14 cellular contexts compared by ENCODE assay signal in genomic region chr10:129025774-129026173, GRCh38.
DNase-seq lines count a peak whose midpoint lies in the region; ATAC-seq, FAIRE-seq and TF ChIP-seq lines count a peak whose summit lies in the region.
"Had no signal": no experiment of that assay in that cellular context is flagged by ENCODE, and none has a peak within 500 bp of the region (broad histone marks: within the 10 kb centered on the region; RNA-seq: fewer than 3 reads in every experiment).

No MANE protein-coding gene starts in this region.

- H3K23ac ChIP-seq in H1 (ENCODE audit: insufficient read length), result no peak overlapping the region

- DNase-seq in H7, result peak; percentile 48
- no peak for DNase-seq in H1 (ENCODE audit: low read depth in 1 of 2, low spot score in 2 of 2)
- DNase-seq in sciatic nerve (ENCODE audit: low spot score), result no peak
- DNase-seq in activated naive CD4-positive, alpha-beta T cell (lab: John Stamatoyannopoulos, UW), result no peak
- no peak for DNase-seq in PC-3
- DNase-seq: Caco-2, DND-41, GF-D8, IMR-90 had no signal

- peak overlapping the region; percentile 46; the same call in 1 of the 2 replicates for H2AFZ ChIP-seq in H1 (ENCODE audit: low read length)
- no peak overlapping the region for H2AFZ ChIP-seq in PC-3 (ENCODE audit: low read length)

- TF ChIP-seq CTCF in H1 (IDR thresholded peaks at IDR 0.05; ENCODE audit: control extremely low read depth in 1 of 3, insufficient read depth in 1 of 3, low read depth in 1 of 3, low read length in 3 of 3) (no peak), PC-3 (conservative IDR thresholded peaks at IDR 0.05; ENCODE audit: low read depth, low read length) (no peak)

- H3K4me2 ChIP-seq in H1 (ENCODE audit: insufficient read depth in 1 of 2, low read depth in 2 of 2, low read length in 2 of 2) (no peak overlapping the region), PC-3 (ENCODE audit: low read length) (no peak overlapping the region)
- H3K4me2 ChIP-seq: A549 had no signal

- H3K9ac ChIP-seq in H1 (replicated peaks in 1 of 4; ENCODE audit: extremely low read depth in 1 of 4, low read depth in 3 of 4, low read length in 3 of 4), result no peak overlapping the region
- no peak overlapping the region for H3K9ac ChIP-seq in PC-3 (ENCODE audit: low read length)

- H3K9me3 ChIP-seq in H1 (ENCODE audit: insufficient read depth in 2 of 2, low read depth in 1 of 2, low read length in 1 of 2), result no peaks in the 10 kb centered on the region
- H3K9me3 ChIP-seq in PC-3 (ENCODE audit: low read length), result no peaks in the 10 kb centered on the region
- H3K9me3 ChIP-seq: A549, Caco-2 had no signal

- H4K91ac ChIP-seq in H1 (replicated peaks; ENCODE audit: insufficient read length, low read length), result peak overlapping the region; percentile 52

- no peak overlapping the region for H4K5ac ChIP-seq in H1 (ENCODE audit: insufficient read length, low read depth, low read length)

- no peaks in the 10 kb centered on the region for H3K23me2 ChIP-seq in H1 (ENCODE audit: low read depth, low read length)

- H3K4ac ChIP-seq in H1 (replicated peaks; ENCODE audit: insufficient read length, low read depth, low read length), result no peak overlapping the region

- H2BK12ac ChIP-seq in H1 (ENCODE audit: low read depth, low read length), result 0 out of 2 replicates have a peak overlapping the region, but pooled peaks have one; percentile 19

- H4K8ac ChIP-seq in H1 (ENCODE audit: extremely low read depth, insufficient read depth, low read length), result peak overlapping the region; percentile 54; the same call in 1 of the 2 replicates

- CTCF ChIA-PET in H1 (lab: Charles Lee; ENCODE audit: partially characterized antibody), result no interaction called here
- CTCF ChIA-PET in PC-3 (lab: Charles Lee), result no interaction called here

- peak overlapping the region; percentile 60 for H3K18ac ChIP-seq in H1 (ENCODE audit: extremely low read depth, low read length)

- BruUV-seq in PC-3 (replicated peaks; lab: Mats Ljungman, UMichigan), result no TSS peak

- H2BK120ac ChIP-seq in H1 (replicated peaks; ENCODE audit: low read depth, low read length), result no peak overlapping the region

- no peaks in the 10 kb centered on the region for H3K27me3 ChIP-seq in H7 (ENCODE audit: control insufficient read depth, insufficient read depth, low read length)
- no peaks in the 10 kb centered on the region for H3K27me3 ChIP-seq in H1 (replicated peaks in 1 of 4; ENCODE audit: control insufficient read depth in 3 of 4, extremely low read depth in 1 of 4, insufficient read depth in 3 of 4, low read length in 3 of 4)
- peaks cover 40% of the 10 kb centered on the region for H3K27me3 ChIP-seq in PC-3 (ENCODE audit: low read length)

- H3K4me1 ChIP-seq in H1 (replicated peaks in 1 of 4; ENCODE audit: control insufficient read depth in 3 of 4, insufficient read depth in 4 of 4, low read length in 3 of 4), result peaks cover 0 to 12% (median 9%) of the 10 kb centered on the region in 4 experiments; a peak in 5 of 7 replicates
- no peaks in the 10 kb centered on the region for H3K4me1 ChIP-seq in PC-3 (ENCODE audit: insufficient read depth, low read length)
- H3K4me1 ChIP-seq: A549, Caco-2 had no signal

- H3K27ac ChIP-seq in H1 (ENCODE audit: low read depth, low read length) (no peak overlapping the region), PC-3 (ENCODE audit: low read length) (no peak overlapping the region)
- H3K27ac ChIP-seq: A549 had no signal

- H3K56ac ChIP-seq in H1 (replicated peaks; ENCODE audit: insufficient read length, low read depth, low read length), result no peak overlapping the region

- FAIRE-seq in H1 (lab: Jason Lieb, UNC), result no peak
- FAIRE-seq: A549, GM19239 had no signal

- no peak overlapping the region for H3K4me3 ChIP-seq in H7 (ENCODE audit: insufficient read depth, low read depth, low read length)
- H3K4me3 ChIP-seq in H1 (ENCODE audit: extremely low read depth in 1 of 4, insufficient read depth in 2 of 4, low read depth in 3 of 4, low read length in 4 of 4), result no peak overlapping the region
- no peak overlapping the region for H3K4me3 ChIP-seq in PC-3 (ENCODE audit: low read length)
- H3K4me3 ChIP-seq: A549 had no signal

- H2AK5ac ChIP-seq in H1 (ENCODE audit: low read depth, low read length), result no peak overlapping the region

- H3K79me2 ChIP-seq in H1 (ENCODE audit: control insufficient read depth in 1 of 2, insufficient read depth in 2 of 2, low read length in 2 of 2) (no peaks in the 10 kb centered on the region), PC-3 (ENCODE audit: low read length) (no peaks in the 10 kb centered on the region)

- intact Hi-C loops in sciatic nerve (cut with DNase I) (no loop called here), PC-3 (cut with micrococcal nuclease) (no loop called here)

- no peak for TF ChIP-seq EP300 in H1 (IDR thresholded peaks at IDR 0.05; ENCODE audit: borderline replicate concordance in 1 of 2, low read depth in 2 of 2, low read length in 2 of 2)

- no peak overlapping the region for H2BK20ac ChIP-seq in H1 (ENCODE audit: low read length)

- POLR2A ChIA-PET in H1 (lab: Charles Lee; ENCODE audit: partially characterized antibody), result no interaction called here
- POLR2A ChIA-PET in PC-3 (lab: Charles Lee; ENCODE audit: unreplicated experiment), result no interaction called here

- no peaks in the 10 kb centered on the region for H3K79me1 ChIP-seq in H1 (ENCODE audit: low read depth, low read length)

- peak; percentile 13 for ATAC-seq in sciatic nerve
- ATAC-seq in PC-3, result no peak
- ATAC-seq in HG02840 (IDR thresholded peaks at IDR 0.05; ENCODE audit: low FRiP score, unreplicated experiment), result no peak
- ATAC-seq in HG03520 (IDR thresholded peaks at IDR 0.05; ENCODE audit: unreplicated experiment), result no peak
- ATAC-seq: A549; CD8-positive, alpha-beta T cell had no signal

- no peaks in the 10 kb centered on the region for H3K9me2 ChIP-seq in PC-3 (replicated peaks; ENCODE audit: low read length)

- H3K14ac ChIP-seq in H1 (ENCODE audit: insufficient read length), result no peak overlapping the region

- H2BK15ac ChIP-seq in H1 (ENCODE audit: low read length), result no peak overlapping the region

- H3K36me3 ChIP-seq in H7 (replicated peaks; ENCODE audit: control insufficient read depth, insufficient read depth, low read length) (no peaks in the 10 kb centered on the region), H1 (ENCODE audit: control insufficient read depth in 2 of 4, insufficient read depth in 4 of 4, low read length in 3 of 4) (no peaks in the 10 kb centered on the region), PC-3 (ENCODE audit: low read depth, low read length) (no peaks in the 10 kb centered on the region)

- TF ChIP-seq POLR2A in H1 (IDR thresholded peaks at IDR 0.05; ENCODE audit: control extremely low read depth in 1 of 2, low read depth in 2 of 2, low read length in 2 of 2), result no peak

- H3F3A ChIP-seq in PC-3 (ENCODE audit: low read length, unreplicated experiment), result no peaks in the 10 kb centered on the region

- TF ChIP-seq RAD21 in H1 (IDR thresholded peaks at IDR 0.05 in 1 of 2, conservative IDR thresholded peaks at IDR 0.05 in 1 of 2; ENCODE audit: low read depth in 2 of 2, low read length in 2 of 2), result no peak

- H4K20me1 ChIP-seq in H1 (replicated peaks in 1 of 2; ENCODE audit: control insufficient read depth in 1 of 2, insufficient read depth in 2 of 2, low read length in 2 of 2) (no peaks in the 10 kb centered on the region), PC-3 (ENCODE audit: low read length) (no peaks in the 10 kb centered on the region)

- H2BK5ac ChIP-seq in H1 (ENCODE audit: low read depth, low read length), result no peak overlapping the region

- WGBS in H1 (ENCODE audit: extremely low coverage in 1 of 2, insufficient coverage in 1 of 2, insufficient read length in 1 of 2, insufficient replicate concordance in 2 of 2, low coverage in 1 of 2, low lambda C conversion rate in 2 of 2, missing lambda C conversion rate in 1 of 2), 2 experiments, result 78% methylated on average over 9 of the region's 10 CpGs; no CpG with 5 or more reads in 1 of the 2 experiments

TF ChIP-seq in H1, 55 proteins besides CTCF, POLR2A, EP300 and RAD21:
- TF ChIP-seq BRCA1 (IDR thresholded peaks at IDR 0.05; ENCODE audit: low read depth, low read length), result no peak
- TF ChIP-seq CREB1 (IDR thresholded peaks at IDR 0.05), result no peak
- no peak for TF ChIP-seq POU5F1 (IDR thresholded peaks at IDR 0.05; ENCODE audit: low read depth, low read length)
- TF ChIP-seq PHF8 (conservative IDR thresholded peaks at IDR 0.05; ENCODE audit: low read depth, low read length), result no peak
- no peak for TF ChIP-seq KDM5A (IDR thresholded peaks at IDR 0.05; ENCODE audit: low read length)
- TF ChIP-seq USF2 (IDR thresholded peaks at IDR 0.05; ENCODE audit: low read length), result no peak
- no peak for TF ChIP-seq ZNF274 (IDR thresholded peaks at IDR 0.05; ENCODE audit: borderline replicate concordance, extremely low read depth, low read length)
- TF ChIP-seq FOSL1 (IDR thresholded peaks at IDR 0.05; ENCODE audit: insufficient read depth, low read depth, low read length), result no peak
- no peak for TF ChIP-seq NANOG (IDR thresholded peaks at IDR 0.05; ENCODE audit: insufficient read depth, low read depth, low read length, poor library complexity, severe bottlenecking)
- TF ChIP-seq GTF2F1 (IDR thresholded peaks at IDR 0.05; ENCODE audit: borderline replicate concordance, low read depth, low read length), result no peak
- TF ChIP-seq CBX5 (IDR thresholded peaks at IDR 0.05; ENCODE audit: low read depth, low read length), result no peak
- TF ChIP-seq CBX8 (IDR thresholded peaks at IDR 0.05; ENCODE audit: borderline replicate concordance, low read depth, low read length), result no peak
